In the genomic region with DNA sequence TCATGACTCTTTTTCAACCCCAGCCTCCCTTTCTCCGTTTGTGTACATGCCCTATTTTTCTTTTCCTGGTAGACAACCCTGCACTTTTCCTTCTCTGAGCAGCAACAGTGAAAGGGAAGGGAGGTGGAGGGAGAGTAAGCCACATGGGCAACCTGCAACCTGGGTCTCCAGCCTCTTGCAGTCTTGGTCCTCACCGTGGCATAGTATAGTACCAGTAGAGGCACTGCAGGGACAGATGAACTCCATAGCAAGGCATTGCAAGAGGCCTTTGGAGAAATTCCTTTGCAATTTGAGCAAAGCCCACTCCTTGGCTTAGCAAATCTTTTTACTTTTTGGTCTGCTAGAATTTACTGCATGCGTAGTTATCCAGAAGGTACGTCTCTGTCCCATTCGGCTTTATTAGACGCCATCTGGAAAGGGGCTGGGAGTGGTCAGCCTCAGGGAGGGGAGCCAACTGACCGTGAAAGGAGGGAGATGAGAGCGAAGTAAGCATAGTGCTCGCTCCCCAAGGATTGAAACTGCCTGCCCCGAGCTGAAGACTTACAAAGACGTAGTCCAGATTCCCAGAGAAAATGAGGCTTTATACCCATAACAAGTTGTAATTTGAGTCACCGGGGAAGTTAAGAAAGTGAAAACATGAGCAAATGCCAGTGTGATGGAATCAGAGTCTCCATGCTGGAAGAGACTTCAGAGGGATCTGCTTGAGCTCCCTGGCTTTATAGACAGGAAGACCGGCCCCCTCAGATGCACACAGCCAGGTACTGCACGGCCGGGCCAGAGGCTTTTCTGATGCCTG, we compare ENCODE assay signal across 12 cellular contexts.
DNase-seq lines count a peak whose midpoint lies in the region; ATAC-seq and TF ChIP-seq lines count a peak whose summit lies in the region.
"Had no signal": no experiment of that assay in that cellular context is flagged by ENCODE, and none has a peak within 500 bp of the region (broad histone marks: within the 10 kb centered on the region; RNA-seq: fewer than 3 reads in every experiment).

No MANE protein-coding gene starts in this region.

- H3K9ac ChIP-seq in mesenchymal stem cell (ENCODE audit: low read length) (peak overlapping the region; percentile 86), subcutaneous abdominal adipose tissue (ENCODE audit: low read length in 5 of 5) (peak overlapping the region in 1 of 5 donors; percentile 28)

- H3K4me2 ChIP-seq in mesenchymal stem cell (ENCODE audit: low read length, poor library complexity, severe bottlenecking): no peak overlapping the region

- peak overlapping the region; percentile 85 for H3K27ac Mint-ChIP-seq in HFFc6
- peak overlapping the region; percentile 91 for H3K27ac Mint-ChIP-seq in chondrocyte (ENCODE audit: unreplicated experiment)
- H3K27ac Mint-ChIP-seq: nephron progenitor cell had no signal

- H2BK120ac ChIP-seq in mesenchymal stem cell (ENCODE audit: low read depth, low read length): no peak overlapping the region

- no peak overlapping the region for H3K4ac ChIP-seq in mesenchymal stem cell (ENCODE audit: low read depth in 1 of 2, low read length in 2 of 2)

- CTCF ChIA-PET in RWPE1 (lab: Yijun Ruan, JAX): no interaction called here

- 68% methylated on average over 12 of the region's 15 CpGs for WGBS in mesenchymal stem cell

- H2AK5ac ChIP-seq in mesenchymal stem cell (ENCODE audit: low read length, severe bottlenecking): no peak overlapping the region

- peak; percentile 65 for DNase-seq in HFFc6
- no peak for DNase-seq in chondrocyte (ENCODE audit: low spot score)
- peak; percentile 68 for DNase-seq in mesenchymal stem cell
- DNase-seq in nucleus accumbens (lab: John Stamatoyannopoulos, UW): no peak
- DNase-seq in effector CD8-positive, alpha-beta T cell (lab: John Stamatoyannopoulos, UW): no peak
- no peak for DNase-seq in RWPE1 (ENCODE audit: low spot score)
- DNase-seq: MG63, NCI-H774, nephron progenitor cell had no signal

- H3K4me1 ChIP-seq in mesenchymal stem cell (ENCODE audit: control insufficient read depth, insufficient read depth, low read depth, low read length) (peaks cover 4% of the 10 kb centered on the region), subcutaneous abdominal adipose tissue (ENCODE audit: control insufficient read depth in 5 of 5, insufficient read depth in 5 of 5, low read length in 5 of 5) (peaks cover 22 to 44% (median 42%) of the 10 kb centered on the region in 5 donors)
- H3K4me1 ChIP-seq: body of pancreas had no signal

- H4K8ac ChIP-seq in mesenchymal stem cell (ENCODE audit: low read length): no peak overlapping the region

- peak overlapping the region; percentile 80 for H3K4me3 Mint-ChIP-seq in HFFc6
- peak overlapping the region; percentile 27 for H3K4me3 Mint-ChIP-seq in chondrocyte (ENCODE audit: unreplicated experiment)
- H3K4me3 Mint-ChIP-seq: nephron progenitor cell had no signal

- POLR2A ChIA-PET in RWPE1 (lab: Yijun Ruan, JAX; ENCODE audit: low non-redundant PET): no interaction called here

- H3K36me3 Mint-ChIP-seq in HFFc6 (ENCODE audit: low read depth) (no peaks in the 10 kb centered on the region), chondrocyte (ENCODE audit: low read depth) (peaks cover 2% of the 10 kb centered on the region)

- H3K4me3 ChIP-seq in mesenchymal stem cell (ENCODE audit: insufficient read depth in 1 of 2, low read depth in 1 of 2, low read length in 2 of 2) (peak overlapping the region in 1 of 2 experiments; percentile 74), subcutaneous abdominal adipose tissue (ENCODE audit: low read depth in 1 of 5, low read length in 5 of 5) (peak overlapping the region in 4 of 5 donors; percentile 5 to 51 (median 26))
- H3K4me3 ChIP-seq: body of pancreas, MG63 had no signal

- H2BK12ac ChIP-seq in mesenchymal stem cell (ENCODE audit: low read length in 2 of 2): no peak overlapping the region

- H3K18ac ChIP-seq in mesenchymal stem cell (ENCODE audit: low read depth in 1 of 2, low read length in 2 of 2): no peak overlapping the region

- no peak overlapping the region for H2BK15ac ChIP-seq in mesenchymal stem cell (ENCODE audit: low read depth, poor library complexity, severe bottlenecking)

- H2BK5ac ChIP-seq in mesenchymal stem cell (ENCODE audit: low read depth, low read length, poor library complexity, severe bottlenecking): no peak overlapping the region

- no peak overlapping the region for H2AFZ ChIP-seq in mesenchymal stem cell (ENCODE audit: low read depth, low read length)

- H3K9me3 Mint-ChIP-seq in HFFc6 (no peaks in the 10 kb centered on the region), chondrocyte (ENCODE audit: low read depth) (no peaks in the 10 kb centered on the region)
- H3K9me3 Mint-ChIP-seq: nephron progenitor cell had no signal

- H3K9me3 ChIP-seq in mesenchymal stem cell (ENCODE audit: control insufficient read depth, low read length): no peaks in the 10 kb centered on the region
- no peaks in the 10 kb centered on the region for H3K9me3 ChIP-seq in subcutaneous abdominal adipose tissue (ENCODE audit: control insufficient read depth in 5 of 5, low read length in 5 of 5)
- H3K9me3 ChIP-seq: body of pancreas, MG63 had no signal

- ATAC-seq in GM19455 (IDR thresholded peaks at IDR 0.05; ENCODE audit: unreplicated experiment): no peak
- ATAC-seq: body of pancreas had no signal

- H3K36me3 ChIP-seq in mesenchymal stem cell (ENCODE audit: control insufficient read depth in 1 of 2, insufficient read depth in 2 of 2, low read depth in 1 of 2, low read length in 2 of 2) (no peaks in the 10 kb centered on the region), subcutaneous abdominal adipose tissue (ENCODE audit: control insufficient read depth in 5 of 5, insufficient read depth in 5 of 5, low read length in 5 of 5) (no peaks in the 10 kb centered on the region)
- H3K36me3 ChIP-seq: MG63 had no signal

- TF ChIP-seq CTCF in HFFc6 (IDR thresholded peaks at IDR 0.05) (no peak), chondrocyte (IDR thresholded peaks at IDR 0.05) (peak; percentile 46), RWPE1 (conservative IDR thresholded peaks at IDR 0.05; ENCODE audit: low read depth) (no peak)

- peaks cover 21% of the 10 kb centered on the region for H3K4me1 Mint-ChIP-seq in HFFc6 (ENCODE audit: low read depth)
- H3K4me1 Mint-ChIP-seq in chondrocyte (ENCODE audit: low read depth): peaks cover 45% of the 10 kb centered on the region

- H3K27me3 Mint-ChIP-seq in HFFc6 (ENCODE audit: insufficient read depth): no peaks in the 10 kb centered on the region
- no peaks in the 10 kb centered on the region for H3K27me3 Mint-ChIP-seq in chondrocyte (ENCODE audit: low read depth)

- no peak overlapping the region for H3K14ac ChIP-seq in mesenchymal stem cell (ENCODE audit: low read length in 2 of 2)

- no peak overlapping the region for H3K27ac ChIP-seq in mesenchymal stem cell (ENCODE audit: low read length, poor library complexity, severe bottlenecking)
- peak overlapping the region; percentile 81 for H3K27ac ChIP-seq in subcutaneous abdominal adipose tissue (ENCODE audit: low read depth, low read length)
- H3K27ac ChIP-seq in RWPE1: no peak overlapping the region

- H3K27me3 ChIP-seq in mesenchymal stem cell (ENCODE audit: control insufficient read depth in 1 of 2, insufficient read depth in 1 of 2, low read length in 2 of 2): peaks cover 0 to 34% of the 10 kb centered on the region in 2 experiments
- H3K27me3 ChIP-seq in subcutaneous abdominal adipose tissue (ENCODE audit: control insufficient read depth in 5 of 5, insufficient read depth in 4 of 5, low read length in 5 of 5): no peaks in the 10 kb centered on the region
- H3K27me3 ChIP-seq: body of pancreas, MG63 had no signal

- no peak overlapping the region for H4K91ac ChIP-seq in mesenchymal stem cell (ENCODE audit: low read length)

- no peak overlapping the region for H3K23ac ChIP-seq in mesenchymal stem cell (ENCODE audit: low read length in 2 of 2)

- H3K79me1 ChIP-seq in mesenchymal stem cell (replicated peaks; ENCODE audit: low read length, poor library complexity, severe bottlenecking): no peaks in the 10 kb centered on the region

Comparison
In these comparisons a context has a peak if more than half of its experiments do, and no peak if none do; other contexts are left out.
1. DNase-seq: peak in HFFc6 (single experiment) and mesenchymal stem cell (single experiment); none in chondrocyte (single experiment), nucleus accumbens (0 of 56), effector CD8-positive, alpha-beta T cell (single experiment) and RWPE1 (single experiment).